In the genomic region with DNA sequence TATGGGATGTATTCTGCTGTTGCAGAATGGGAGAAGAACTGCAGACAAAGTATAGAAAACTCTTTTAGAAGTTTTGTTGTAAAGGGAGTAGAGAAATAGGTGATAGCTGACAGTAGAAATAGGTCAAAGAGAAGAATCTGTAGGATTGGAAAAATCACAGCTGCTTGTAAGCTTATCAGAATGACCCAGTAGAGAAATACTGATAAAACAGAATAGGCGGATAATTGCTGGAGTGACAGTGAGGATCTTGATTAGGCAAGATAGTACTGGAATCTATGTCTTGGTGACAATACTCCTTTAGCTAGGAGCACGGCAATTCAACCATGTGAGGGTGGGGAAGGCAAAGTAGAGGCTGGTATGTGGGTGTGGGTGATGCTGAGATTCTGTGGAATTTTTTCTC, we compare ENCODE assay signal across 7 cellular contexts.
"Had no signal": no experiment of that assay in that cellular context is flagged by ENCODE, and none has a peak within 500 bp of the region (broad histone marks: within the 10 kb centered on the region; RNA-seq: fewer than 3 reads in every experiment).

No MANE protein-coding gene starts in this region.

- H3K4me3 ChIP-seq: GM23338 had no signal

- DNase-seq: H9, HCEC 1CT, KG1 had no signal

- H3K4me3 Mint-ChIP-seq: GM23338, H9, IgD-negative memory B cell had no signal

- ATAC-seq: GM23338, HepG2 had no signal

- H3K4me2 ChIP-seq: GM23338 had no signal

- H3K9me3 Mint-ChIP-seq: GM23338 had no signal

- H3K27me3 Mint-ChIP-seq: IgD-negative memory B cell had no signal

- H3K27ac Mint-ChIP-seq: GM23338, H9, IgD-negative memory B cell had no signal

- H3K36me3 Mint-ChIP-seq: IgD-negative memory B cell had no signal

- H3K27ac ChIP-seq: HL-60 had no signal
